8 cellular contexts compared by ENCODE assay signal in the genomic region with DNA sequence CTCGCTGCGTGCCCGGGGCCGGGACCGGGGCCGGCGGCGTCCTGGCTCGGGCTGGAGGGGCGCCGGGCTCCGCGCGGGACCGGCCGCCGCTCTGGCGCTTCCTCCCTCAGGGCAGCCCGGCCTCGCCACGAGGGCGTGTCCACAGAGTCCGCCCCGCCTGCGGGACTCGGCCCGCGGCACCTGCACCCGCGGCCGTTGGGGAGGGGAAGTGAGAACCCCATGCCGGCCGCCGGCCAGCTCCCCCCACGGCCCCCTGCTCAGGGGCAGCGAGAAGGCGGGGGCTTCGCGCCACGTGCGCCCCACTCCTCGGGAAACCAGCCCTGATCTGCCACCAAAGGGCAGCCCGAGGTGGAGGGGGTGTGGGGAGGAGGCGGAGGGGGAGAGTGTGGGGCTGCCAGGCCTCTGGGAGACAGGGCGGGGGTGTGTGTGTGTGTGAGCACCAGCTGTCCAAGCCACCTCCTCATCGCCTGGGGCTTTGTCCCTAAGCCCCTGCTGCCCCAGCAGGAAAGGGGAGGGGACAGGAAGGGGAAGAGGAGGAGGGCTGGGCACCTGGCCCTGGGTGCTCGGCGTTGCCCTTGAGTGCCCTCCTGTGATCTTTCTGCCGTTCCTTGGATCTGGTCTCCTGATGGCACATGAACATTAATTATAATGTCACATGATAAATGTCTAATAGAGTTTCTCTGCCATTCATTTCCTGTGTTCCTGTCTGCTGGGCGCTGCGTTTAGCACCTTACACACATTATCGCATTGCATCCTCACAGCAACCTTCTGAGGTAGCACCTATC. TPM values are rescaled to one million over a fixed set of nuclear protein-coding genes. Genes with fewer than 3 reads are reported as not detected.
DNase-seq lines count a peak whose midpoint lies in the region; ATAC-seq and TF ChIP-seq lines count a peak whose summit lies in the region.

A gene with protein sequence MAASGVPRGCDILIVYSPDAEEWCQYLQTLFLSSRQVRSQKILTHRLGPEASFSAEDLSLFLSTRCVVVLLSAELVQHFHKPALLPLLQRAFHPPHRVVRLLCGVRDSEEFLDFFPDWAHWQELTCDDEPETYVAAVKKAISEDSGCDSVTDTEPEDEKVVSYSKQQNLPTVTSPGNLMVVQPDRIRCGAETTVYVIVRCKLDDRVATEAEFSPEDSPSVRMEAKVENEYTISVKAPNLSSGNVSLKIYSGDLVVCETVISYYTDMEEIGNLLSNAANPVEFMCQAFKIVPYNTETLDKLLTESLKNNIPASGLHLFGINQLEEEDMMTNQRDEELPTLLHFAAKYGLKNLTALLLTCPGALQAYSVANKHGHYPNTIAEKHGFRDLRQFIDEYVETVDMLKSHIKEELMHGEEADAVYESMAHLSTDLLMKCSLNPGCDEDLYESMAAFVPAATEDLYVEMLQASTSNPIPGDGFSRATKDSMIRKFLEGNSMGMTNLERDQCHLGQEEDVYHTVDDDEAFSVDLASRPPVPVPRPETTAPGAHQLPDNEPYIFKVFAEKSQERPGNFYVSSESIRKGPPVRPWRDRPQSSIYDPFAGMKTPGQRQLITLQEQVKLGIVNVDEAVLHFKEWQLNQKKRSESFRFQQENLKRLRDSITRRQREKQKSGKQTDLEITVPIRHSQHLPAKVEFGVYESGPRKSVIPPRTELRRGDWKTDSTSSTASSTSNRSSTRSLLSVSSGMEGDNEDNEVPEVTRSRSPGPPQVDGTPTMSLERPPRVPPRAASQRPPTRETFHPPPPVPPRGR (minus strand): TSS at position 93 of the 785 bp plus-strand sequence. CDS start 120 bp downstream, outside the sequence.

- H4K5ac ChIP-seq in mesendoderm (ENCODE audit: low read length): no peak within 1 kb of the TSS

- no peaks in the 10 kb centered on the region for H3K79me2 ChIP-seq in mesendoderm (ENCODE audit: control insufficient read depth, insufficient read depth, low read length)

- peak within 1 kb of the TSS; percentile 29 for H3K18ac ChIP-seq in mesendoderm (ENCODE audit: low read length)

- H2BK15ac ChIP-seq in mesendoderm (replicated peaks; ENCODE audit: low read depth): no peak within 1 kb of the TSS

- H3K36me3 ChIP-seq in WERI-Rb-1: no peaks in the 10 kb centered on the region
- H3K36me3 ChIP-seq in colonic mucosa: no peaks in the 10 kb centered on the region
- H3K36me3 ChIP-seq in mesendoderm (ENCODE audit: control insufficient read depth, insufficient read depth, low read length): no peaks in the 10 kb centered on the region

- H4K8ac ChIP-seq in mesendoderm (ENCODE audit: low read depth, low read length): no peak within 1 kb of the TSS

- H2AK5ac ChIP-seq in mesendoderm (ENCODE audit: low read length): no peak within 1 kb of the TSS

- no peak for TF ChIP-seq CTCF in GM12865 (IDR thresholded peaks at IDR 0.05; ENCODE audit: insufficient read depth, low read depth, low read length, missing control alignments)
- TF ChIP-seq CTCF in WERI-Rb-1 (IDR thresholded peaks at IDR 0.05; ENCODE audit: low read depth, low read length): no peak
- TF ChIP-seq CTCF in colonic mucosa (IDR thresholded peaks at IDR 0.05): no peak

- ATAC-seq in HG02623 (IDR thresholded peaks at IDR 0.05; ENCODE audit: unreplicated experiment): peak; percentile 56

- H3K23ac ChIP-seq in mesendoderm (ENCODE audit: low read length): no peak within 1 kb of the TSS

- H3K4ac ChIP-seq in mesendoderm (ENCODE audit: low read depth, low read length): no peak within 1 kb of the TSS

- H3K27me3 ChIP-seq in WERI-Rb-1 (ENCODE audit: insufficient read depth, low read depth, severe bottlenecking): no peaks in the 10 kb centered on the region
- no peaks in the 10 kb centered on the region for H3K27me3 ChIP-seq in colonic mucosa
- no peaks in the 10 kb centered on the region for H3K27me3 ChIP-seq in mesendoderm (ENCODE audit: insufficient read depth, low read length, poor library complexity)

- DNase-seq in GM12865 (ENCODE audit: low read depth): peak; percentile 81
- peak; percentile 31 for DNase-seq in NCI-H1417 treated with DMSO at 0.1 percent for 48 hours (lab: John Stamatoyannopoulos, UW)
- peak; percentile 94 for DNase-seq in WERI-Rb-1
- DNase-seq in colonic mucosa: peak; percentile 72
- peak; percentile 63 for DNase-seq in mesendoderm
- DNase-seq in stimulated activated CD8-positive, alpha-beta memory T cell treated with anti-CD3 and anti-CD28 coated beads, Interleukin-2, amount 100 ng/mL, for 1 hour (ENCODE audit: low read depth in 2 of 2): peak; percentile 16 to 19
- no peak for DNase-seq in NCI-H2107 (lab: John Stamatoyannopoulos, UW)

- H3K79me1 ChIP-seq in mesendoderm (ENCODE audit: low read length): no peaks in the 10 kb centered on the region

- H3K4me3 ChIP-seq in GM12865 (ENCODE audit: low read depth, low read length) (peak within 1 kb of the TSS; percentile 88), WERI-Rb-1 (ENCODE audit: low read depth, low read length) (peak within 1 kb of the TSS; percentile 73), colonic mucosa (peak within 1 kb of the TSS; percentile 68), mesendoderm (ENCODE audit: low read length) (peak within 1 kb of the TSS; percentile 1)

- H3K9me3 ChIP-seq in WERI-Rb-1 (ENCODE audit: severe bottlenecking) (no peaks in the 10 kb centered on the region), colonic mucosa (no peaks in the 10 kb centered on the region)

- H2BK5ac ChIP-seq in mesendoderm (ENCODE audit: low read length): no peak within 1 kb of the TSS

- no peak within 1 kb of the TSS for H2BK120ac ChIP-seq in mesendoderm (ENCODE audit: low read depth, low read length)

- H3K27ac ChIP-seq in WERI-Rb-1 (peak within 1 kb of the TSS; percentile 83), colonic mucosa (peak within 1 kb of the TSS; percentile 44), mesendoderm (ENCODE audit: low read depth, low read length) (no peak within 1 kb of the TSS)

- H3K4me1 ChIP-seq in colonic mucosa (no peaks in the 10 kb centered on the region), mesendoderm (ENCODE audit: control insufficient read depth, low read depth, low read length) (peaks cover 3% of the 10 kb centered on the region)

- intact Hi-C loops in colonic mucosa (cut with DNase I): no loop called here

- no CpG with 5 or more reads among the region's 52 CpGs for WGBS in mesendoderm (ENCODE audit: extremely low coverage, insufficient coverage, low lambda C conversion rate)

- H3K9ac ChIP-seq in colonic mucosa (ENCODE audit: low read depth in 2 of 2, low read length in 2 of 2) (peak within 1 kb of the TSS; percentile 64 to 77), mesendoderm (ENCODE audit: low read length) (peak within 1 kb of the TSS; percentile 35)

- peak within 1 kb of the TSS; percentile 77 for H3K4me2 ChIP-seq in mesendoderm (ENCODE audit: low read length)

- peak within 1 kb of the TSS; percentile 42 for H3K56ac ChIP-seq in mesendoderm (ENCODE audit: low read length)

RNA-seq across cellular contexts. Expression of the gene that starts here (rescaled TPM):
- 10 to 100 TPM; 10.9 to 12.4 TPM for total RNA-seq in colonic mucosa
- polyA plus RNA-seq in mesendoderm (2013, experiment 1 of 2): 1.4 TPM
- polyA plus RNA-seq in mesendoderm (2013, experiment 2 of 2): 1.2 TPM

Comparison
In these comparisons a context has a peak if more than half of its experiments do, and no peak if none do; other contexts are left out.
1. H3K4me3 ChIP-seq: peak in every context shown above with its lines; median percentile 88 in GM12865; 73 in WERI-Rb-1; 68 in colonic mucosa; 1 in mesendoderm.